In the genomic region with DNA sequence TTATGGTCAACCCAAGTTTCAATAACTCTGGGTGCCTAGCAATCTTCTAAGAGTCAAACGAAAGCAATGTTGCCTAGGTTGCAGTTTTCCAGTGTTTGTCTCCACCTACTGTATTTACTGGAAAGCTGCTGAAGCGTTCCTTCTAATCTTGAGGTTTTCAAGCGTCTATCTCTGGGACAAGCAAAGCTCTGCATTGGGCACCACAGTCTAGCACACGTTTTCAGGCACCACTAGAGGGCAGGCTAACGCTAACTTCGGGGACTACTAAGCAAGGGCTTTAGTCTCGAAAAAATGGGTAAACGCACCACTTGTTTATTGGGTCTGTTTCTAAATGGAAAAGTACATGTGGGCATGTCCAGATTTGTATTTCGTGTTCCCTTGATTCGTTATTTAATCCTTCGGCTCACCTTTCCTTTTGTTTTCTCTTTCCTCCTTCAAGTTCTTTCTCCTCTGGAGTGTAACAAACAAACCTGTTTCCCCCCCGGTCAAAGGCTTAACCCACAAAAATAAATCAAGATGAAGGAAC, we compare ENCODE assay signal across 8 cellular contexts.
DNase-seq lines count a peak whose midpoint lies in the region; ATAC-seq and TF ChIP-seq lines count a peak whose summit lies in the region.
"Not testable (repeated sequence)": the region's sequence is repeated elsewhere in the genome, so short reads cannot be mapped to it uniquely, and the experiment has no call there.

No MANE protein-coding gene starts in this region.

- not testable (repeated sequence) for H3K4me1 Mint-ChIP-seq in central memory CD8-positive, alpha-beta T cell

- H3K27me3 ChIP-seq in OCI-LY3 (ENCODE audit: low read depth, low read length); mesendoderm (ENCODE audit: insufficient read depth, low read length, poor library complexity): not testable (repeated sequence)

- peak; percentile 60 for TF ChIP-seq CTCF in OCI-LY3 (IDR thresholded peaks at IDR 0.05; ENCODE audit: low read depth, low read length)

- peaks cover 11% of the 10 kb centered on the region for H3K4me1 ChIP-seq in OCI-LY3 (ENCODE audit: low read length)
- H3K4me1 ChIP-seq in mesendoderm (ENCODE audit: control insufficient read depth, low read depth, low read length): not testable (repeated sequence)

- H3K56ac ChIP-seq in mesendoderm (ENCODE audit: low read length): not testable (repeated sequence)

- not testable (repeated sequence) for H3K9me3 ChIP-seq in OCI-LY3 (ENCODE audit: insufficient read depth, low read length)

- not testable (repeated sequence) for H3K27ac Mint-ChIP-seq in central memory CD8-positive, alpha-beta T cell (ENCODE audit: low read depth)

- not testable (repeated sequence) for H4K20me1 ChIP-seq in OCI-LY3 (ENCODE audit: insufficient read depth, low read length)

- not testable (repeated sequence) for H3K18ac ChIP-seq in mesendoderm (ENCODE audit: low read length)

- not testable (repeated sequence) for H3K79me1 ChIP-seq in mesendoderm (ENCODE audit: low read length)

- H4K8ac ChIP-seq in mesendoderm (ENCODE audit: low read depth, low read length): not testable (repeated sequence)

- not testable (repeated sequence) for H3K23ac ChIP-seq in mesendoderm (ENCODE audit: low read length)

- H3K79me2 ChIP-seq in OCI-LY3 (ENCODE audit: low read length); mesendoderm (ENCODE audit: control insufficient read depth, insufficient read depth, low read length): not testable (repeated sequence)

- peak; percentile 27 for DNase-seq in CD1c-positive myeloid dendritic cell (ENCODE audit: extremely low spot score)
- DNase-seq in activated CD4-positive, alpha-beta T cell treated with anti-CD3 and anti-CD28 coated beads, Interleukin-2, amount 50 U/mL, for 48 hours: peak; percentile 56 to 63
- peak; percentile 34 to 44 for DNase-seq in central memory CD8-positive, alpha-beta T cell (ENCODE audit: low spot score in 2 of 2)
- DNase-seq in mesendoderm: peak; percentile 39
- DNase-seq in stimulated activated CD8-positive, alpha-beta memory T cell treated with anti-CD3 and anti-CD28 coated beads, Interleukin-15, amount 100 ng/mL, for 24 hours (ENCODE audit: low read depth): peak; percentile 8

- WGBS in mesendoderm (ENCODE audit: extremely low coverage, insufficient coverage, low lambda C conversion rate): no CpG with 5 or more reads among the region's 12 CpGs

- H3K27me3 Mint-ChIP-seq in central memory CD8-positive, alpha-beta T cell: not testable (repeated sequence)

- not testable (repeated sequence) for H2BK120ac ChIP-seq in mesendoderm (ENCODE audit: low read depth, low read length)

- not testable (repeated sequence) for H2BK15ac ChIP-seq in mesendoderm (replicated peaks; ENCODE audit: low read depth)

- H3K9me3 Mint-ChIP-seq in central memory CD8-positive, alpha-beta T cell: not testable (repeated sequence)

- H3K9ac ChIP-seq in OCI-LY3 (ENCODE audit: low read length): peak overlapping the region; percentile 2; the same call in 1 of the 2 replicates
- not testable (repeated sequence) for H3K9ac ChIP-seq in mesendoderm (ENCODE audit: low read length)

- ATAC-seq in GM19467 (IDR thresholded peaks at IDR 0.05; ENCODE audit: unreplicated experiment): peak; percentile 63
- peak; percentile 72 for ATAC-seq in HG03097 (IDR thresholded peaks at IDR 0.05; ENCODE audit: low FRiP score, unreplicated experiment)
- peak; percentile 89 for ATAC-seq in central memory CD8-positive, alpha-beta T cell (replicated peaks; ENCODE audit: extremely low read depth, poor library complexity, severe bottlenecking)

- H3K36me3 ChIP-seq in OCI-LY3 (replicated peaks; ENCODE audit: low read depth, low read length); mesendoderm (ENCODE audit: control insufficient read depth, insufficient read depth, low read length): not testable (repeated sequence)

- H2AFZ ChIP-seq in OCI-LY3 (ENCODE audit: low read depth, low read length): peak overlapping the region; percentile 3; the same call in 1 of the 2 replicates

- not testable (repeated sequence) for H3K4me3 Mint-ChIP-seq in central memory CD8-positive, alpha-beta T cell

- H3K4me3 ChIP-seq in OCI-LY3 (ENCODE audit: low read length): peak overlapping the region; percentile 34
- H3K4me3 ChIP-seq in mesendoderm (ENCODE audit: low read length): not testable (repeated sequence)

- H3K36me3 Mint-ChIP-seq in central memory CD8-positive, alpha-beta T cell (ENCODE audit: insufficient read depth): not testable (repeated sequence)

- H3K27ac ChIP-seq in OCI-LY3 (ENCODE audit: low read length); mesendoderm (ENCODE audit: low read depth, low read length): not testable (repeated sequence)

- H3K4ac ChIP-seq in mesendoderm (ENCODE audit: low read depth, low read length): not testable (repeated sequence)

- not testable (repeated sequence) for H2BK5ac ChIP-seq in mesendoderm (ENCODE audit: low read length)

- not testable (repeated sequence) for H2AK5ac ChIP-seq in mesendoderm (ENCODE audit: low read length)

- H4K5ac ChIP-seq in mesendoderm (ENCODE audit: low read length): not testable (repeated sequence)

- peak overlapping the region; percentile 37 for H3K4me2 ChIP-seq in OCI-LY3 (ENCODE audit: low read length)
- H3K4me2 ChIP-seq in mesendoderm (ENCODE audit: low read length): not testable (repeated sequence)

Comparison
In these comparisons a context has a peak if more than half of its experiments do, and no peak if none do; other contexts are left out.
1. DNase-seq: peak in every context shown above with its lines; median percentile 60 in activated CD4-positive, alpha-beta T cell treated with anti-CD3 and anti-CD28 coated beads, Interleukin-2, amount 50 U/mL, for 48 hours; 39 in central memory CD8-positive, alpha-beta T cell; 39 in mesendoderm; 27 in CD1c-positive myeloid dendritic cell; 8 in stimulated activated CD8-positive, alpha-beta memory T cell treated with anti-CD3 and anti-CD28 coated beads, Interleukin-15, amount 100 ng/mL, for 24 hours.